8 cellular contexts compared by ENCODE assay signal in the genomic region with DNA sequence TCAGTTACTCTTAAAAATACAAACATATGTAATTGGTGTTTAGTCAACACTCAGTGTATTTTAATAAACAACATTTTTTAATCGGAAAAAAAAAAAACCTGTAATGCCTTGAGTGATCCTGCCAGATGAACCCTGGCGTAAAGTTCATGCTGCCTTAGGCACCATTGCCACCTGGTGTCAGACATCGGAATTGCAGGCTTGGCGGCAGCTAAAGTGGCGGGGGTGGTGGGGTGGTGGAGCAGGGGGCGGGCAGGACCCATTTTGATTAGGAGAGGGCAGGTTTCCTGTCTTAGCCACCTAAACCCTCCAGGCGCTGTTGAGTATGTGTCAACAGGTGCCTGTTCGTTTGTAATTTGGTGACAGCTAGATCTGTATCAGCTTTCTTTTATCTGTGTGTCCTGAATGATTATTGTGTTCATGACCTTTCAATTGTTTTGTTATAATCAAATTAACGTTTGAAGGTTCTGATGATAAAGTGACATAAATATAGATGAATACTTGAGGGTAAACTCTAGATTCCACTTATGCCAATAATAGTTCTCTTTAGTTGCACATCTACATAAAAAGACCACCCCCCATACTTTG.
A peak's percentile ranks its signal among the peaks of the same experiment; 100 is the strongest.
DNase-seq lines count a peak whose midpoint lies in the region; ATAC-seq and TF ChIP-seq lines count a peak whose summit lies in the region.

No MANE protein-coding gene starts in this region.

- H3K27ac ChIP-seq in GM23248 (no peak overlapping the region), brain microvascular endothelial cell (no peak overlapping the region)

- H3K4me1 ChIP-seq in GM23248 (ENCODE audit: insufficient read depth) (no peaks in the 10 kb centered on the region), mucosa of descending colon (ENCODE audit: low read depth) (no peaks in the 10 kb centered on the region)

- no peak overlapping the region for H2AFZ ChIP-seq in GM23248

- ATAC-seq in mucosa of descending colon (peak; percentile 67), GM19463 (IDR thresholded peaks at IDR 0.05; ENCODE audit: unreplicated experiment) (no peak)

- TF ChIP-seq CTCF in AG10803 (conservative IDR thresholded peaks at IDR 0.05; ENCODE audit: low read length) = peak; percentile 74
- peak; percentile 90 for TF ChIP-seq CTCF in brain microvascular endothelial cell (IDR thresholded peaks at IDR 0.05; ENCODE audit: low read depth, low read length, missing control alignments)
- peak; percentile 75 for TF ChIP-seq CTCF in mucosa of descending colon (IDR thresholded peaks at IDR 0.05)

- H3K27me3 ChIP-seq in GM23248 (replicated peaks; ENCODE audit: insufficient read depth) (no peaks in the 10 kb centered on the region), brain microvascular endothelial cell (replicated peaks) (no peaks in the 10 kb centered on the region)

- no peaks in the 10 kb centered on the region for H3K36me3 ChIP-seq in GM23248 (ENCODE audit: low read depth)
- H3K36me3 ChIP-seq in brain microvascular endothelial cell (replicated peaks) = peaks cover 2% of the 10 kb centered on the region
- H3K36me3 ChIP-seq in mucosa of descending colon (ENCODE audit: low read depth) = no peaks in the 10 kb centered on the region

- no peaks in the 10 kb centered on the region for H4K20me1 ChIP-seq in GM23248 (ENCODE audit: insufficient read depth)

- H3K4me2 ChIP-seq in GM23248 (ENCODE audit: unreplicated experiment) = no peak overlapping the region

- H3K9me2 ChIP-seq in GM23248 (ENCODE audit: insufficient read depth) = no peaks in the 10 kb centered on the region

- H3K79me2 ChIP-seq in GM23248 (ENCODE audit: insufficient read depth) = no peaks in the 10 kb centered on the region

- no peaks in the 10 kb centered on the region for H3F3A ChIP-seq in GM23248 (ENCODE audit: insufficient read depth)

- H3K4me3 ChIP-seq in AG10803 (ENCODE audit: low read length) (no peak overlapping the region), GM23248 (no peak overlapping the region), brain microvascular endothelial cell (ENCODE audit: low read depth, low read length) (no peak overlapping the region), mucosa of descending colon (no peak overlapping the region)

- WGBS in GM23248 (ENCODE audit: low coverage in 1 of 2, low lambda C conversion rate in 2 of 2, missing lambda C conversion rate in 2 of 2), 2 experiments = 26 to 32% methylated on average over 8 to 9 of the region's 9 CpGs

- DNase-seq in AG10803 (ENCODE audit: low read depth) = no peak
- peak; percentile 39 for DNase-seq in GM23248
- peak; percentile 5 for DNase-seq in SW480 (ENCODE audit: low spot score)
- DNase-seq in brain microvascular endothelial cell = peak; percentile 32
- peak in 2 of 3 donors; percentile 63 to 64 for DNase-seq in mucosa of descending colon
- DNase-seq in NCI-H345 (lab: John Stamatoyannopoulos, UW) = no peak
- no peak for DNase-seq in retina

- H3K9me3 ChIP-seq in GM23248 (ENCODE audit: low read depth) (no peaks in the 10 kb centered on the region), mucosa of descending colon (no peaks in the 10 kb centered on the region)

- intact Hi-C loops in mucosa of descending colon (cut with DNase I, micrococcal nuclease) = loop anchor here in 1 of 2 donors (10.0 kb wide), 1 partner anchor 581 kb away; no protein-coding TSS in a partner anchor

- in situ Hi-C loops in GM23248 (cut with MboI) (no loop called here), brain microvascular endothelial cell (cut with HindIII; ENCODE audit: low pct_ligation_motif_present, low sequenced_read_pairs) (no loop called here)

- H3K9ac ChIP-seq in GM23248 = no peak overlapping the region

Comparison
In these comparisons a context has a peak if more than half of its experiments do, and no peak if none do; other contexts are left out.
1. DNase-seq: peak in GM23248 (single experiment), SW480 (single experiment), brain microvascular endothelial cell (single experiment) and mucosa of descending colon (2 of 3); none in AG10803 (single experiment), NCI-H345 (single experiment) and retina (single experiment).
2. Peak in every context shown above with its lines, with median percentiles within 50 percentile points of each other: CTCF ChIP-seq.